In genomic region chr14:28759658-28760313, GRCh38 we compare ENCODE assay signal across 1 cellular context.
TF ChIP-seq lines count a peak whose summit lies in the region.

No MANE protein-coding gene starts in this region.

TF ChIP-seq in GM23338, 12 proteins besides CTCF, POLR2A, EP300 and RAD21 (continued from another document):
- TF ChIP-seq ZNF462 (CRISPR knock-in tag; IDR thresholded peaks at IDR 0.05): no peak
